ENCODE assay signal across 8 cellular contexts in genomic region chr1:205440476-205441317, GRCh38. TPM values are rescaled to one million over a fixed set of nuclear protein-coding genes. Genes with fewer than 3 reads are reported as not detected.
DNase-seq lines count a peak whose midpoint lies in the region; ATAC-seq and TF ChIP-seq lines count a peak whose summit lies in the region.

No MANE protein-coding gene starts in this region.

- 34 to 43% methylated on average over 15 of the region's 15 CpGs for WGBS in thyroid gland, 2 donors

- H4K20me1 ChIP-seq in neural cell (ENCODE audit: insufficient read depth) = no peaks in the 10 kb centered on the region

- TF ChIP-seq CTCF in GM13977 (IDR thresholded peaks at IDR 0.05; ENCODE audit: extremely low read depth, insufficient read depth, missing control alignments) (no peak), neural cell (IDR thresholded peaks at IDR 0.05; ENCODE audit: poor library complexity, severe bottlenecking) (no peak), thyroid gland (IDR thresholded peaks at IDR 0.05) (no peak)

- no peak for TF ChIP-seq EP300 in neural cell (conservative IDR thresholded peaks at IDR 0.05; ENCODE audit: poor library complexity, severe bottlenecking)

- in situ Hi-C loops in GM13977 (cut with MboI; ENCODE audit: low pct_unique_long_range_greater_than_20kb, low sequenced_read_pairs, unreplicated experiment) = no loop called here

- peaks cover 65 to 82% of the 10 kb centered on the region in 2 donors for H3K4me1 ChIP-seq in thyroid gland

- no peak overlapping the region for H3K4me2 ChIP-seq in neural cell (ENCODE audit: low read length)

- no peak for TF ChIP-seq RAD21 in neural cell (conservative IDR thresholded peaks at IDR 0.05)

- no peak overlapping the region for H3K9ac ChIP-seq in neural cell (ENCODE audit: low read length)

- TF ChIP-seq POLR2A in thyroid gland (IDR thresholded peaks at IDR 0.05) = peak in 1 of 2 donors; percentile 65

- H3K27ac ChIP-seq in neural cell (ENCODE audit: low read length) = peak overlapping the region; percentile 18
- H3K27ac ChIP-seq in thyroid gland = peak overlapping the region; percentile 81 to 94 (median 94)

- H3K36me3 ChIP-seq in neural cell (ENCODE audit: insufficient read depth, low read length) (no peaks in the 10 kb centered on the region), thyroid gland (no peaks in the 10 kb centered on the region)

- intact Hi-C loops in thyroid gland (cut with DNase I) = no loop called here

- peaks cover 4% of the 10 kb centered on the region for H3K79me2 ChIP-seq in neural cell (replicated peaks; ENCODE audit: insufficient read depth, low read length)

- ATAC-seq in HG02938 (IDR thresholded peaks at IDR 0.05; ENCODE audit: unreplicated experiment) = peak; percentile 68

- H3K4me3 ChIP-seq in neural cell (ENCODE audit: low read length) = no peak overlapping the region
- H3K4me3 ChIP-seq in thyroid gland (replicated peaks in 1 of 3) = no peak overlapping the region

- H2AFZ ChIP-seq in neural cell (ENCODE audit: low read depth, low read length) = no peak overlapping the region

- DNase-seq in GM13977 (ENCODE audit: low spot score) = peak; percentile 76
- DNase-seq in NCI-H526 treated with DMSO at 0.1 percent for 48 hours (lab: John Stamatoyannopoulos, UW) = peak; percentile 40
- peak; percentile 39 to 57 for DNase-seq in activated CD8-positive, alpha-beta memory T cell treated with anti-CD3 and anti-CD28 coated beads for 1 hour (ENCODE audit: extremely low read depth in 1 of 2, low read depth in 1 of 2)
- peak; percentile 68 for DNase-seq in epidermal melanocyte (ENCODE audit: insufficient read length, low spot score)
- peak; percentile 86 to 90 for DNase-seq in thyroid gland
- no peak for DNase-seq in occipital lobe (lab: John Stamatoyannopoulos, UW)

- H3K9me3 ChIP-seq in neural cell (ENCODE audit: low read length) (no peaks in the 10 kb centered on the region), thyroid gland (no peaks in the 10 kb centered on the region)

- H3K27me3 ChIP-seq in neural cell (ENCODE audit: insufficient read depth, low read depth, low read length) = no peaks in the 10 kb centered on the region
- H3K27me3 ChIP-seq in thyroid gland = no peaks in the 10 kb centered on the region

- H3F3A ChIP-seq in neural cell (ENCODE audit: insufficient read depth, low read length, poor library complexity, severe bottlenecking) = peaks cover 4% of the 10 kb centered on the region

- H3K9me2 ChIP-seq in neural cell (ENCODE audit: insufficient read depth, low read length) = no peaks in the 10 kb centered on the region

TF ChIP-seq in neural cell, 6 proteins besides CTCF, POLR2A, EP300 and RAD21:
- TF ChIP-seq TAF1 (IDR thresholded peaks at IDR 0.05; ENCODE audit: low read depth) (no peak), POLR2AphosphoS5 (IDR thresholded peaks at IDR 0.05) (no peak), REST (IDR thresholded peaks at IDR 0.05; ENCODE audit: borderline replicate concordance) (no peak), EZH2 (IDR thresholded peaks at IDR 0.05; ENCODE audit: borderline replicate concordance, insufficient read depth, low read length, poor library complexity, severe bottlenecking) (no peak), SMC3 (conservative IDR thresholded peaks at IDR 0.05; ENCODE audit: poor library complexity) (no peak), MXI1 (conservative IDR thresholded peaks at IDR 0.05; ENCODE audit: poor library complexity, severe bottlenecking) (no peak)
TF ChIP-seq in neural cell: peak in this region for 0.

RNA-seq across cellular contexts. Expression of gene BLACAT1, which starts 15.1 kb away (rescaled TPM):
- polyA plus RNA-seq in neural cell = 5.6 and 6.0 TPM in 2 replicates
- 12.2 and 15.9 TPM in 2 replicates for polyA minus RNA-seq in neural cell
- total RNA-seq in thyroid gland (1 to 10 TPM; 2.3 to 4.2 (median 3.2) TPM), occipital lobe (0.94 TPM)

RNA-seq across cellular contexts. Expression of gene LEMD1, which starts 18.8 kb away (rescaled TPM):
- 62.8 and 67.6 TPM in 2 replicates for polyA plus RNA-seq in neural cell
- 51.1 and 51.6 TPM in 2 replicates for polyA minus RNA-seq in neural cell
- total RNA-seq in thyroid gland (1 to 10 TPM in 3 of 4 donors, under 1 TPM in 1; 0.67 to 7.3 (median 6.0) TPM), occipital lobe (6.9 TPM)
